3 cellular contexts compared by ENCODE assay signal in genomic region chr15:24972707-24973106, GRCh38.
A peak's percentile ranks its signal among the peaks of the same experiment; 100 is the strongest.
TF ChIP-seq lines count a peak whose summit lies in the region.

No MANE protein-coding gene starts in this region.

TF ChIP-seq in WTC11, 78 proteins besides CTCF, POLR2A, EP300 and RAD21:
- peak; percentile 94 for TF ChIP-seq ZNF121 (CRISPR knock-in tag; IDR thresholded peaks at IDR 0.05)

TF ChIP-seq in H1, 55 proteins besides CTCF, POLR2A, EP300 and RAD21:
- peak; percentile 64 for TF ChIP-seq POLR2AphosphoS5 (IDR thresholded peaks at IDR 0.05; ENCODE audit: low read depth, low read length)
TF ChIP-seq in H1: peak in this region for 1; not testable (repeated sequence) for 54.

TF ChIP-seq in HepG2, 621 proteins besides CTCF, POLR2A, EP300 and RAD21:
- 0 out of 2 replicates have a peak, but pooled peaks have one; percentile 12 for TF ChIP-seq ZNF121 (CRISPR knock-in tag; IDR thresholded peaks at IDR 0.05)
